13 cellular contexts compared by ENCODE assay signal in the genomic region with DNA sequence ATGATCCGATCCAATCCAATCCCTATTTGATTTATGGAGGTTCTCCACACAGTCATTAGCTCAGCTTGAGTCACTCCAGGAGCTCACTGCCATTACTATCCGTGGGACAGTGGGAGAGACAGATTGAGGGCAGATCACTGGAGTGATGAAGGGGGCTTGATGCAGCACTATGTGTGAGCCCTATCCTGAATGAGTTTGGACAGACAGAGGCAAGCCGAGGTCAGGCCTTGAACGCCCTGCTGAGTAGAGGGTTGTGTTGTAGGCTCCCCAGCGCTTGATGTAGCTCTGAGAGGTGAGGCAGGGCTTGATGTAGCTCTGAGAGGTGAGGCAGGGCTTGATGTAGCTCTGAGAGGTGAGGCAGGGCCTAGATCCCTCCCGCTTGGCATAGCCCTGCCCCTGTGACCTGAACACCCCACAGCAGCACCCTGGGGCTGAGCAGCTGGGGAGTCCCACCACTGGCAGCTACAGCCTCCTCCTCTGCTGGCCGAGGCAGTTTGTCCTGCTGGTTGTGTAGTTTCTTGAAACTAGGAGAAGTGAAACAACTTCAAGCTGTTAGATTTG. TPM values are rescaled to one million over a fixed set of nuclear protein-coding genes. Genes with fewer than 3 reads are reported as not detected.
DNase-seq lines count a peak whose midpoint lies in the region; ATAC-seq and TF ChIP-seq lines count a peak whose summit lies in the region.
"Had no signal": no experiment of that assay in that cellular context is flagged by ENCODE, and none has a peak within 500 bp of the region (broad histone marks: within the 10 kb centered on the region; RNA-seq: fewer than 3 reads in every experiment).

No MANE protein-coding gene starts in this region.

- no peak overlapping the region for H3K4me2 ChIP-seq in mesenchymal stem cell (ENCODE audit: low read length, poor library complexity, severe bottlenecking)

- H2BK5ac ChIP-seq in mesenchymal stem cell (ENCODE audit: low read depth, low read length, poor library complexity, severe bottlenecking), result no peak overlapping the region

- H4K91ac ChIP-seq in mesenchymal stem cell (ENCODE audit: low read length), result no peak overlapping the region

- H3K23ac ChIP-seq in mesenchymal stem cell (ENCODE audit: low read length in 2 of 2), result peak overlapping the region in 1 of 2 experiments; percentile 95

- H3K27ac Mint-ChIP-seq in endothelial cell (ENCODE audit: unreplicated experiment), result no peak overlapping the region

- no peaks in the 10 kb centered on the region for H3K36me3 Mint-ChIP-seq in endothelial cell (ENCODE audit: low read depth, unreplicated experiment)

- H3K27me3 ChIP-seq in heart right ventricle (no peaks in the 10 kb centered on the region), mesenchymal stem cell (ENCODE audit: control insufficient read depth in 1 of 2, insufficient read depth in 1 of 2, low read length in 2 of 2) (no peaks in the 10 kb centered on the region), aorta (ENCODE audit: control insufficient read depth in 1 of 2, insufficient read depth in 2 of 2, low read length in 1 of 2) (no peaks in the 10 kb centered on the region)

- no peaks in the 10 kb centered on the region for H3K27me3 Mint-ChIP-seq in endothelial cell (ENCODE audit: unreplicated experiment)

- H3K4me1 ChIP-seq in heart right ventricle (peaks cover 3 to 61% (median 42%) of the 10 kb centered on the region in 9 donors), mesenchymal stem cell (ENCODE audit: control insufficient read depth, insufficient read depth, low read depth, low read length) (peaks cover 12% of the 10 kb centered on the region), aorta (ENCODE audit: control insufficient read depth in 1 of 2, insufficient read depth in 2 of 2, low read length in 2 of 2) (peaks cover 1 to 5% of the 10 kb centered on the region in 2 donors)

- no peaks in the 10 kb centered on the region for H3K9me3 ChIP-seq in heart right ventricle
- no peaks in the 10 kb centered on the region for H3K9me3 ChIP-seq in mesenchymal stem cell (ENCODE audit: control insufficient read depth, low read length)
- H3K9me3 ChIP-seq in aorta (ENCODE audit: control insufficient read depth, low read length), result no peaks in the 10 kb centered on the region

- no peak overlapping the region for H2BK120ac ChIP-seq in mesenchymal stem cell (ENCODE audit: low read depth, low read length)

- H2AK5ac ChIP-seq in mesenchymal stem cell (ENCODE audit: low read length, severe bottlenecking), result no peak overlapping the region

- no peak overlapping the region for H2AFZ ChIP-seq in mesenchymal stem cell (ENCODE audit: low read depth, low read length)

- intact Hi-C loops in heart right ventricle (cut with DNase I) (no loop called here), cardiac septum (cut with DNase I) (no loop called here), aorta (cut with DNase I) (no loop called here)

- no peak overlapping the region for H3K9ac ChIP-seq in mesenchymal stem cell (ENCODE audit: low read length)

- H3K36me3 ChIP-seq in heart right ventricle (no peaks in the 10 kb centered on the region), mesenchymal stem cell (ENCODE audit: control insufficient read depth in 1 of 2, insufficient read depth in 2 of 2, low read depth in 1 of 2, low read length in 2 of 2) (peaks cover 0 to 3% of the 10 kb centered on the region in 2 experiments), aorta (ENCODE audit: control insufficient read depth in 1 of 2, insufficient read depth in 2 of 2, low read length in 1 of 2) (no peaks in the 10 kb centered on the region)

- peak overlapping the region in 1 of 2 experiments; percentile 84 for H3K18ac ChIP-seq in mesenchymal stem cell (ENCODE audit: low read depth in 1 of 2, low read length in 2 of 2)

- 81 to 87% methylated on average over 7 of the region's 7 CpGs for WGBS in heart right ventricle, 2 donors
- 86% methylated on average over 6 of the region's 7 CpGs for WGBS in mesenchymal stem cell
- WGBS in aorta, 2 donors, result 63 to 72% methylated on average over 7 of the region's 7 CpGs

- ATAC-seq in heart right ventricle (peak; percentile 20 to 71 (median 36)), aorta (ENCODE audit: low FRiP score) (peak; percentile 62), GM18861 (IDR thresholded peaks at IDR 0.05; ENCODE audit: unreplicated experiment) (no peak)

- H3K27ac ChIP-seq in heart right ventricle (no peak overlapping the region), mesenchymal stem cell (ENCODE audit: low read length, poor library complexity, severe bottlenecking) (no peak overlapping the region), aorta (ENCODE audit: low read depth in 1 of 2, low read length in 2 of 2) (no peak overlapping the region)
- H3K27ac ChIP-seq: epithelial cell of prostate had no signal

- TF ChIP-seq CTCF in heart right ventricle (IDR thresholded peaks at IDR 0.05) (no peak), endothelial cell (IDR thresholded peaks at IDR 0.05; ENCODE audit: unreplicated experiment) (no peak)

- H3K14ac ChIP-seq in mesenchymal stem cell (ENCODE audit: low read length in 2 of 2), result peak overlapping the region in 1 of 2 experiments; percentile 53

- H3K4ac ChIP-seq in mesenchymal stem cell (ENCODE audit: low read depth in 1 of 2, low read length in 2 of 2), result no peak overlapping the region

- peaks cover 1% of the 10 kb centered on the region for H3K79me1 ChIP-seq in mesenchymal stem cell (replicated peaks; ENCODE audit: low read length, poor library complexity, severe bottlenecking)

- H3K4me1 Mint-ChIP-seq in endothelial cell (ENCODE audit: unreplicated experiment), result peaks cover 3% of the 10 kb centered on the region

- DNase-seq in heart right ventricle, result no peak
- no peak for DNase-seq in cardiac septum (ENCODE audit: low spot score)
- DNase-seq in amniotic epithelial cell (ENCODE audit: low read depth), result peak; percentile 16
- peak; percentile 63 for DNase-seq in mesenchymal stem cell
- DNase-seq in aorta, result no peak
- no peak for DNase-seq in endothelial cell (ENCODE audit: low spot score)
- no peak for DNase-seq in NCI-H187 (lab: John Stamatoyannopoulos, UW)
- DNase-seq: activated naive CD4-positive, alpha-beta T cell treated with Interleukin-2 at 50 U/mL for 16 hours; hippocampal formation; NCI-H2029 treated with DMSO at 0.1 percent for 48 hours had no signal

- H4K8ac ChIP-seq in mesenchymal stem cell (ENCODE audit: low read length), result no peak overlapping the region

- H3K4me3 ChIP-seq in heart right ventricle (no peak overlapping the region), mesenchymal stem cell (ENCODE audit: insufficient read depth in 1 of 2, low read depth in 1 of 2, low read length in 2 of 2) (no peak overlapping the region), aorta (ENCODE audit: low read length in 2 of 2) (no peak overlapping the region)
- H3K4me3 ChIP-seq: lung had no signal

- H3K4me3 Mint-ChIP-seq in endothelial cell (ENCODE audit: unreplicated experiment), result no peak overlapping the region

- no peak overlapping the region for H2BK15ac ChIP-seq in mesenchymal stem cell (ENCODE audit: low read depth, poor library complexity, severe bottlenecking)

- peak overlapping the region in 1 of 2 experiments; percentile 6 for H2BK12ac ChIP-seq in mesenchymal stem cell (ENCODE audit: low read length in 2 of 2)

- no peaks in the 10 kb centered on the region for H3K9me3 Mint-ChIP-seq in endothelial cell (ENCODE audit: unreplicated experiment)

RNA-seq across cellular contexts. Expression of gene ZFAND3, which starts 58.7 kb away (rescaled TPM):
- total RNA-seq in heart right ventricle, result 100 to 1,000 TPM in 7 of 10 donors, 10 to 100 TPM in 3; 79.5 to 123 (median 108) TPM
- polyA plus RNA-seq in heart right ventricle, result 10 to 100 TPM; 24.4 to 43.7 TPM
- total RNA-seq in cardiac septum, result 92.6 TPM
- 84.2 TPM for polyA plus RNA-seq in mesenchymal stem cell (2013, experiment 1 of 2)
- polyA plus RNA-seq in mesenchymal stem cell (2013, experiment 2 of 2), result 86.1 TPM
- total RNA-seq in aorta, result 10 to 100 TPM; 83.6 to 86.0 TPM
- 10 to 100 TPM; 29.6 to 46.6 TPM for polyA plus RNA-seq in aorta
- total RNA-seq in endothelial cell (ENCODE audit: unreplicated experiment), result 96.3 TPM

Comparison
In these comparisons a context has a peak if more than half of its experiments do, and no peak if none do; other contexts are left out.
1. DNase-seq: peak in amniotic epithelial cell (single experiment) and mesenchymal stem cell (single experiment); none in heart right ventricle (0 of 2), cardiac septum (single experiment), aorta (0 of 2), endothelial cell (single experiment) and NCI-H187 (0 of 2).